In genomic region chr20:35171753-35172433, GRCh38 we compare ENCODE assay signal across 8 cellular contexts. TPM values are rescaled to one million over a fixed set of nuclear protein-coding genes. Genes with fewer than 3 reads are reported as not detected.
DNase-seq lines count a peak whose midpoint lies in the region; ATAC-seq, FAIRE-seq and TF ChIP-seq lines count a peak whose summit lies in the region.

Gene PROCR (plus strand): TSS chr20:35172072. CDS start chr20:35172155, 83 bp downstream.

- peaks cover 19% of the 10 kb centered on the region for H3K4me1 ChIP-seq in ACC112 (ENCODE audit: control insufficient read depth, insufficient read depth, low read length, unreplicated experiment)
- peaks cover 0 to 11% of the 10 kb centered on the region in 2 donors for H3K4me1 ChIP-seq in ascending aorta
- H3K4me1 ChIP-seq in pancreas, result no peaks in the 10 kb centered on the region

- DNase-seq in GM20000 (ENCODE audit: low spot score), result peak; percentile 66
- peak; percentile 80 for DNase-seq in NOMO-1 treated with dmso at 0.1 percent for 144 hours (lab: John Stamatoyannopoulos, UW; ENCODE audit: unreplicated experiment)
- DNase-seq in ascending aorta (ENCODE audit: low spot score in 2 of 2), result peak; percentile 55 to 92
- peak; percentile 90 for DNase-seq in left cardiac atrium
- peak; percentile 71 to 80 (median 75) for DNase-seq in pancreas

- no peak for TF ChIP-seq POLR2A in GM18505 (IDR thresholded peaks at IDR 0.05; ENCODE audit: borderline replicate concordance, extremely low read depth, insufficient read depth, insufficient read length)

- H3K36me3 ChIP-seq in ACC112 (ENCODE audit: insufficient read depth, low read length) (peaks cover 6% of the 10 kb centered on the region; the same call in 1 of the 2 replicates), ascending aorta (peaks cover 3 to 11% of the 10 kb centered on the region in 2 donors), pancreas (no peaks in the 10 kb centered on the region)

- no peaks in the 10 kb centered on the region for H3K9me3 ChIP-seq in ascending aorta
- no peaks in the 10 kb centered on the region for H3K9me3 ChIP-seq in pancreas

- ATAC-seq in left cardiac atrium (peak; percentile 92 to 96), pancreas (peak; percentile 85 to 94 (median 90)), HG02938 (IDR thresholded peaks at IDR 0.05; ENCODE audit: unreplicated experiment) (no peak), GM18505 (IDR thresholded peaks at IDR 0.05; ENCODE audit: unreplicated experiment) (no peak)

- no peak for TF ChIP-seq CTCF in GM20000 (IDR thresholded peaks at IDR 0.05; ENCODE audit: extremely low read depth, missing control alignments)
- no peak for TF ChIP-seq CTCF in ascending aorta (IDR thresholded peaks at IDR 0.05)
- no peak for TF ChIP-seq CTCF in pancreas (IDR thresholded peaks at IDR 0.05)

- intact Hi-C loops in ascending aorta (cut with DNase I) (no loop called here), left cardiac atrium (cut with DNase I) (no loop called here), pancreas (cut with DNase I) (no loop called here)

- no peak within 1 kb of the TSS for H3K27ac ChIP-seq in ACC112 (ENCODE audit: low read depth, low read length)
- H3K27ac ChIP-seq in ascending aorta, result peak within 1 kb of the TSS; percentile 73 to 76
- H3K27ac ChIP-seq in pancreas, result peak within 1 kb of the TSS in 2 of 4 donors; percentile 55 to 66

- peak within 1 kb of the TSS; percentile 66 for H2AFZ ChIP-seq in ACC112 (ENCODE audit: low read length, unreplicated experiment)

- H3K79me2 ChIP-seq in ACC112 (ENCODE audit: control insufficient read depth, insufficient read depth, low read length, unreplicated experiment), result no peaks in the 10 kb centered on the region

- no peaks in the 10 kb centered on the region for H3K27me3 ChIP-seq in ACC112 (ENCODE audit: insufficient read depth, low read length)
- H3K27me3 ChIP-seq in ascending aorta, result no peaks in the 10 kb centered on the region
- H3K27me3 ChIP-seq in pancreas, result no peaks in the 10 kb centered on the region

- H3K4me3 ChIP-seq in ACC112 (ENCODE audit: low read depth, low read length) (peak within 1 kb of the TSS; percentile 84), ascending aorta (peak within 1 kb of the TSS; percentile 55 to 64), pancreas (peak within 1 kb of the TSS in 3 of 4 donors; percentile 16 to 45 (median 20))

- FAIRE-seq in pancreas (lab: Jason Lieb, UNC), result no peak

- 5 to 7% methylated on average over 16 of the region's 16 CpGs for WGBS in pancreas, 2 donors

RNA-seq across cellular contexts. Expression of gene PROCR, which starts in this region (rescaled TPM):
- total RNA-seq in ascending aorta (241 TPM), left cardiac atrium (10 to 100 TPM; 26.9 to 41.9 TPM), pancreas (10 to 100 TPM in 4 of 6 donors, 1 to 10 TPM in 2; 3.2 to 16.1 (median 10.8) TPM)
- 10 to 100 TPM in 1 of 2 donors, 1 to 10 TPM in 1; 9.6 to 16.8 TPM for polyA plus RNA-seq in pancreas

Comparison
In these comparisons a context has a peak if more than half of its experiments do, and no peak if none do; other contexts are left out.
1. H3K4me3 ChIP-seq: peak in every context shown above with its lines; median percentile 84 in ACC112; 60 in ascending aorta; 20 in pancreas.
2. ATAC-seq: peak in left cardiac atrium (2 of 2) and pancreas (4 of 4); none in HG02938 (single experiment) and GM18505 (single experiment).
3. Peak in every context shown above with its lines, with median percentiles within 50 percentile points of each other: DNase-seq.